Comparison of ENCODE assay signal across 8 cellular contexts in genomic region chr14:105301103-105301914, GRCh38. TPM values are rescaled to one million over a fixed set of nuclear protein-coding genes. Genes with fewer than 3 reads are reported as not detected.
DNase-seq lines count a peak whose midpoint lies in the region; ATAC-seq, FAIRE-seq and TF ChIP-seq lines count a peak whose summit lies in the region.

No MANE protein-coding gene starts in this region.

- H3K14ac ChIP-seq in H1 (ENCODE audit: insufficient read length), result peak overlapping the region; percentile 40

- H4K91ac ChIP-seq in H1 (replicated peaks; ENCODE audit: insufficient read length, low read length), result peak overlapping the region; percentile 80

- H3K4ac ChIP-seq in H1 (replicated peaks; ENCODE audit: insufficient read length, low read depth, low read length), result peak overlapping the region; percentile 96
- H3K4ac ChIP-seq in mesendoderm (ENCODE audit: low read depth, low read length), result no peak overlapping the region

- H3K4me3 ChIP-seq in H1 (ENCODE audit: extremely low read depth in 1 of 4, insufficient read depth in 2 of 4, low read depth in 3 of 4, low read length in 4 of 4) (peak overlapping the region; percentile 73 to 95 (median 74)), mesendoderm (ENCODE audit: low read length) (peak overlapping the region; percentile 73)

- DNase-seq in COR-L47 (lab: John Stamatoyannopoulos, UW) (peak; percentile 93), HTR-8/SVneo (ENCODE audit: insufficient read length, low spot score) (peak; percentile 97), NOMO-1 treated with dmso at 0.1 percent for 144 hours (lab: John Stamatoyannopoulos, UW; ENCODE audit: unreplicated experiment) (peak; percentile 94), H1 (ENCODE audit: low read depth in 1 of 2, low spot score in 2 of 2) (peak; percentile 92 to 100), mesendoderm (peak; percentile 94)
- DNase-seq in activated CD8-positive, alpha-beta memory T cell treated with anti-CD3 and anti-CD28 coated beads, Interleukin-2, amount 50 U/mL, for 1 hour (ENCODE audit: extremely low read depth), result peak; percentile 94
- peak; percentile 99 for DNase-seq in stimulated activated CD8-positive, alpha-beta memory T cell treated with anti-CD3 and anti-CD28 coated beads, Interleukin-12 subunit alpha, Interleukin-12 subunit beta, amount 100 ng/mL, for 24 hours (ENCODE audit: extremely low read depth)

- peak overlapping the region; percentile 88 for H4K8ac ChIP-seq in H1 (ENCODE audit: extremely low read depth, insufficient read depth, low read length)
- H4K8ac ChIP-seq in mesendoderm (ENCODE audit: low read depth, low read length), result no peak overlapping the region

- H2AFZ ChIP-seq in H1 (ENCODE audit: low read length), result peak overlapping the region; percentile 90; the same call in 1 of the 2 replicates

- H4K5ac ChIP-seq in H1 (ENCODE audit: insufficient read length, low read depth, low read length), result peak overlapping the region; percentile 97
- no peak overlapping the region for H4K5ac ChIP-seq in mesendoderm (ENCODE audit: low read length)

- peak overlapping the region; percentile 92; the same call in 1 of the 2 replicates for H2BK5ac ChIP-seq in H1 (ENCODE audit: low read depth, low read length)
- peak overlapping the region; percentile 84 for H2BK5ac ChIP-seq in mesendoderm (ENCODE audit: low read length)

- 0 out of 3 replicates have a peak, but pooled peaks of 1 of the 2 experiments have one; percentile 8 for TF ChIP-seq POLR2A in H1 (IDR thresholded peaks at IDR 0.05; ENCODE audit: control extremely low read depth in 1 of 2, low read depth in 2 of 2, low read length in 2 of 2)

- ATAC-seq in GM21367 (IDR thresholded peaks at IDR 0.05; ENCODE audit: unreplicated experiment), result peak; percentile 46

- H2BK120ac ChIP-seq in H1 (replicated peaks; ENCODE audit: low read depth, low read length) (peak overlapping the region; percentile 64), mesendoderm (ENCODE audit: low read depth, low read length) (no peak overlapping the region)

- no peak for TF ChIP-seq RAD21 in H1 (IDR thresholded peaks at IDR 0.05 in 1 of 2, conservative IDR thresholded peaks at IDR 0.05 in 1 of 2; ENCODE audit: low read depth in 2 of 2, low read length in 2 of 2)

- CTCF ChIA-PET in H1 (lab: Charles Lee; ENCODE audit: partially characterized antibody), result interaction anchor here (0.6 to 1.5 kb wide), 4 partner anchors 11 to 1887 kb away, joined by 3 to 4 read pairs (median 4); no protein-coding TSS in a partner anchor

- H3K79me2 ChIP-seq in H1 (ENCODE audit: control insufficient read depth in 1 of 2, insufficient read depth in 2 of 2, low read length in 2 of 2) (peaks cover 0 to 17% of the 10 kb centered on the region in 2 experiments; a peak in 2 of 4 replicates), mesendoderm (ENCODE audit: control insufficient read depth, insufficient read depth, low read length) (no peaks in the 10 kb centered on the region)

- no peak overlapping the region for H2BK20ac ChIP-seq in H1 (ENCODE audit: low read length)

- peak overlapping the region; percentile 87; the same call in 1 of the 2 replicates for H2BK12ac ChIP-seq in H1 (ENCODE audit: low read depth, low read length)

- H2AK5ac ChIP-seq in H1 (ENCODE audit: low read depth, low read length), result no peak overlapping the region
- no peak overlapping the region for H2AK5ac ChIP-seq in mesendoderm (ENCODE audit: low read length)

- H3K36me3 ChIP-seq in H1 (ENCODE audit: control insufficient read depth in 2 of 4, insufficient read depth in 4 of 4, low read length in 3 of 4), result no peaks in the 10 kb centered on the region
- no peaks in the 10 kb centered on the region for H3K36me3 ChIP-seq in mesendoderm (ENCODE audit: control insufficient read depth, insufficient read depth, low read length)

- H3K9ac ChIP-seq in H1 (replicated peaks in 1 of 4; ENCODE audit: extremely low read depth in 1 of 4, low read depth in 3 of 4, low read length in 3 of 4) (peak overlapping the region in 3 of 4 experiments; percentile 42 to 52 (median 45); a peak in 5 of 7 replicates), mesendoderm (ENCODE audit: low read length) (peak overlapping the region; percentile 89)

- H3K79me1 ChIP-seq in H1 (ENCODE audit: low read depth, low read length) (peaks cover 7% of the 10 kb centered on the region), mesendoderm (ENCODE audit: low read length) (peaks cover 3% of the 10 kb centered on the region)

- no peak for TF ChIP-seq EP300 in H1 (IDR thresholded peaks at IDR 0.05; ENCODE audit: borderline replicate concordance in 1 of 2, low read depth in 2 of 2, low read length in 2 of 2)

- H3K27ac ChIP-seq in H1 (ENCODE audit: low read depth, low read length) (peak overlapping the region; percentile 45; the same call in 1 of the 2 replicates), mesendoderm (ENCODE audit: low read depth, low read length) (peak overlapping the region; percentile 95)

- POLR2A ChIA-PET in H1 (lab: Charles Lee; ENCODE audit: partially characterized antibody), result interaction anchor here (0.6 to 2.4 kb wide), 7 partner anchors 10 to 431 kb away, joined by 3 to 8 read pairs (median 3); partner anchors contain the start of gene PACS2

- H3K23me2 ChIP-seq in H1 (ENCODE audit: low read depth, low read length), result peaks cover 4% of the 10 kb centered on the region; the same call in 1 of the 2 replicates

- H3K23ac ChIP-seq in H1 (ENCODE audit: insufficient read length) (no peak overlapping the region), mesendoderm (ENCODE audit: low read length) (no peak overlapping the region)

- H3K4me1 ChIP-seq in H1 (replicated peaks in 1 of 4; ENCODE audit: control insufficient read depth in 3 of 4, insufficient read depth in 4 of 4, low read length in 3 of 4), result peaks cover 0 to 5% (median 0%) of the 10 kb centered on the region in 4 experiments; a peak in 1 of 7 replicates
- H3K4me1 ChIP-seq in mesendoderm (ENCODE audit: control insufficient read depth, low read depth, low read length), result no peaks in the 10 kb centered on the region

- H3K56ac ChIP-seq in H1 (replicated peaks; ENCODE audit: insufficient read length, low read depth, low read length) (peak overlapping the region; percentile 86), mesendoderm (ENCODE audit: low read length) (peak overlapping the region; percentile 99)

- H3K18ac ChIP-seq in H1 (ENCODE audit: extremely low read depth, low read length) (peak overlapping the region; percentile 96), mesendoderm (ENCODE audit: low read length) (peak overlapping the region; percentile 75)

- no peak for FAIRE-seq in HTR-8/SVneo (lab: Jason Lieb, UNC)
- FAIRE-seq in H1 (lab: Jason Lieb, UNC), result no peak

- peak overlapping the region; percentile 98; the same call in 1 of the 2 replicates for H2BK15ac ChIP-seq in H1 (ENCODE audit: low read length)
- no peak overlapping the region for H2BK15ac ChIP-seq in mesendoderm (replicated peaks; ENCODE audit: low read depth)

- no peaks in the 10 kb centered on the region for H3K9me3 ChIP-seq in H1 (ENCODE audit: insufficient read depth in 2 of 2, low read depth in 1 of 2, low read length in 1 of 2)

- peaks cover 0 to 9% (median 6%) of the 10 kb centered on the region in 4 experiments; a peak in 4 of 7 replicates for H3K27me3 ChIP-seq in H1 (replicated peaks in 1 of 4; ENCODE audit: control insufficient read depth in 3 of 4, extremely low read depth in 1 of 4, insufficient read depth in 3 of 4, low read length in 3 of 4)
- H3K27me3 ChIP-seq in mesendoderm (ENCODE audit: insufficient read depth, low read length, poor library complexity), result no peaks in the 10 kb centered on the region

- 2% methylated on average over 29 of the region's 65 CpGs; no CpG with 5 or more reads in 1 of the 2 experiments for WGBS in H1 (ENCODE audit: extremely low coverage in 1 of 2, insufficient coverage in 1 of 2, insufficient read length in 1 of 2, insufficient replicate concordance in 2 of 2, low coverage in 1 of 2, low lambda C conversion rate in 2 of 2, missing lambda C conversion rate in 1 of 2), 2 experiments
- WGBS in mesendoderm (ENCODE audit: extremely low coverage, insufficient coverage, low lambda C conversion rate), result no CpG with 5 or more reads among the region's 65 CpGs

- no peak for TF ChIP-seq CTCF in H1 (IDR thresholded peaks at IDR 0.05; ENCODE audit: control extremely low read depth in 1 of 3, insufficient read depth in 1 of 3, low read depth in 1 of 3, low read length in 3 of 3)

- H3K4me2 ChIP-seq in H1 (ENCODE audit: insufficient read depth in 1 of 2, low read depth in 2 of 2, low read length in 2 of 2) (peak overlapping the region; percentile 78 to 86), mesendoderm (ENCODE audit: low read length) (peak overlapping the region; percentile 90)

- H4K20me1 ChIP-seq in H1 (replicated peaks in 1 of 2; ENCODE audit: control insufficient read depth in 1 of 2, insufficient read depth in 2 of 2, low read length in 2 of 2), result peaks cover 3 to 12% of the 10 kb centered on the region in 2 experiments

RNA-seq across cellular contexts. Expression of gene BRF1, which starts 0.5 kb away (rescaled TPM):
- total RNA-seq in H1 (2021; fragmentation: NEBNext Ultra II Directional; extraction: Animal tissue kit (Norgen Biotek cat#: 25700)), result 18.3 and 18.5 TPM in 2 replicates
- polyA plus RNA-seq in H1 (2011; rRNA removed), result 7.7 and 12.5 TPM in 2 replicates
- 11.1 TPM for polyA plus RNA-seq in H1 (2011; cell fraction: cytosol; rRNA removed)
- polyA plus RNA-seq in H1 (2011; cell fraction: nucleus; rRNA removed), result 32.8 TPM
- polyA plus RNA-seq in H1 (2012, experiment 1 of 2), result 11.4 to 15.6 TPM (median 13.1 TPM) in 4 replicates
- polyA plus RNA-seq in H1 (2012, experiment 2 of 2), result 7.8 TPM
- 9.6 TPM for polyA plus RNA-seq in H1 (2013, experiment 1 of 2)
- polyA plus RNA-seq in H1 (2013, experiment 2 of 2), result 8.4 TPM
- 10.3 and 11.4 TPM in 2 replicates for polyA minus RNA-seq in H1 (2011; rRNA and poly(A)+ RNA removed)
- polyA minus RNA-seq in H1 (2011; cell fraction: cytosol; rRNA and poly(A)+ RNA removed), result 15.4 TPM
- polyA minus RNA-seq in H1 (2011; cell fraction: nucleus; rRNA and poly(A)+ RNA removed), result 35.1 TPM
- 7.2 TPM for polyA plus RNA-seq in mesendoderm (2013, experiment 1 of 2)
- polyA plus RNA-seq in mesendoderm (2013, experiment 2 of 2), result 7.2 TPM

RNA-seq across cellular contexts. Expression of gene PACS2, which starts 13.2 kb away (rescaled TPM):
- 62.3 and 62.8 TPM in 2 replicates for total RNA-seq in H1 (2021; fragmentation: NEBNext Ultra II Directional; extraction: Animal tissue kit (Norgen Biotek cat#: 25700))
- 38.0 and 65.4 TPM in 2 replicates for polyA plus RNA-seq in H1 (2011; rRNA removed)
- 57.3 TPM for polyA plus RNA-seq in H1 (2011; cell fraction: cytosol; rRNA removed)
- 306 TPM for polyA plus RNA-seq in H1 (2011; cell fraction: nucleus; rRNA removed)
- 54.5 to 72.8 TPM (median 68.7 TPM) in 4 replicates for polyA plus RNA-seq in H1 (2012, experiment 1 of 2)
- polyA plus RNA-seq in H1 (2012, experiment 2 of 2), result 42.3 TPM
- polyA plus RNA-seq in H1 (2013, experiment 1 of 2), result 35.8 TPM
- 33.2 TPM for polyA plus RNA-seq in H1 (2013, experiment 2 of 2)
- polyA minus RNA-seq in H1 (2011; rRNA and poly(A)+ RNA removed), result 28.2 and 33.0 TPM in 2 replicates
- 49.0 TPM for polyA minus RNA-seq in H1 (2011; cell fraction: cytosol; rRNA and poly(A)+ RNA removed)
- 88.7 TPM for polyA minus RNA-seq in H1 (2011; cell fraction: nucleus; rRNA and poly(A)+ RNA removed)
- 22.8 TPM for polyA plus RNA-seq in mesendoderm (2013, experiment 1 of 2)
- 23.4 TPM for polyA plus RNA-seq in mesendoderm (2013, experiment 2 of 2)

RNA-seq across cellular contexts. Expression of gene BTBD6, which starts 53.0 kb away (rescaled TPM):
- 10.2 and 11.6 TPM in 2 replicates for total RNA-seq in H1 (2021; fragmentation: NEBNext Ultra II Directional; extraction: Animal tissue kit (Norgen Biotek cat#: 25700))
- 9.8 and 10.1 TPM in 2 replicates for polyA plus RNA-seq in H1 (2011; rRNA removed)
- polyA plus RNA-seq in H1 (2011; cell fraction: cytosol; rRNA removed), result 9.4 TPM
- 16.1 TPM for polyA plus RNA-seq in H1 (2011; cell fraction: nucleus; rRNA removed)
- 7.2 to 14.6 TPM (median 12.4 TPM) in 4 replicates for polyA plus RNA-seq in H1 (2012, experiment 1 of 2)
- polyA plus RNA-seq in H1 (2012, experiment 2 of 2), result 13.7 TPM
- polyA plus RNA-seq in H1 (2013, experiment 1 of 2), result 8.8 TPM
- 8.2 TPM for polyA plus RNA-seq in H1 (2013, experiment 2 of 2)
- polyA minus RNA-seq in H1 (2011; rRNA and poly(A)+ RNA removed), result 5.8 and 7.9 TPM in 2 replicates
- 5.8 TPM for polyA minus RNA-seq in H1 (2011; cell fraction: cytosol; rRNA and poly(A)+ RNA removed)
- polyA minus RNA-seq in H1 (2011; cell fraction: nucleus; rRNA and poly(A)+ RNA removed), result 4.4 TPM
- polyA plus RNA-seq in mesendoderm (2013, experiment 1 of 2), result 12.0 TPM
- polyA plus RNA-seq in mesendoderm (2013, experiment 2 of 2), result 12.3 TPM

Comparison
In these comparisons a context has a peak if more than half of its experiments do, and no peak if none do; other contexts are left out.
1. Peak in every context shown above with its lines: DNase-seq, ATAC-seq, H3K4me3 ChIP-seq and H3K27ac ChIP-seq.